Comparison of ENCODE assay signal across 13 cellular contexts in the genomic region with DNA sequence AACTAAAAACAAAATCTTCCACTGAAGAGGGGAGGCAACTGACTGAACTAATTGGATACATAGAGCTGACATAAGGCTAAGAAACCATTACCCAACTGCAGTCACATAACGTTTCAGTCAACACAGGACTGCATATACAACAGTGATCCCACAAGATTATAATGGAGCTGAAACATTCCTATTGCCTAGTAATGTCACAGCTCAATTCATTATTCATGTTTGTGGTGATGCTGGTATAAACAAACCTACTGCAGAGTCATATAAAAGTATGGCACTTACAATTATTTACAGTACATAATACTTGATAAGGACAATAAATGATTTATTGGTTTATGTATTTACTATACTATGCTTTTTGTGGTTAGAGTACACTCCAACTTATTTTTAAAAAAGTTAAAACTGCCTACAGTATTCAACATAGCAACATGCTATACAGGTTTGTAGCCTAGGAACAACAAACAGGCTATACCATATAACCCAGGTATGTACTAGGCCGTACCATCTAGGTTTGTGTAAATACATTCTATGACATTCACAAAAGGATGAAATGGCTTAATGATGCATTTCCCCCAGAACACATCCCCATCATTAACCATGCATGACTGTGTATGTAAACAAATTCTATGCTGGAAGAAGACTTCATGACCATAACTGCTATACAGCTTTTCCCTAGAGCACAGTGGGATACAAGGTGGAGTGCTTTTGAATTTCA. TPM values are rescaled to one million over a fixed set of nuclear protein-coding genes. Genes with fewer than 3 reads are reported as not detected.
DNase-seq lines count a peak whose midpoint lies in the region; ATAC-seq and TF ChIP-seq lines count a peak whose summit lies in the region.
"Had no signal": no experiment of that assay in that cellular context is flagged by ENCODE, and none has a peak within 500 bp of the region (broad histone marks: within the 10 kb centered on the region; RNA-seq: fewer than 3 reads in every experiment).

No MANE protein-coding gene starts in this region.

- no peak overlapping the region for H3K4me3 ChIP-seq in cardiac muscle cell
- H3K4me3 ChIP-seq in smooth muscle cell, result no peak overlapping the region
- H3K4me3 ChIP-seq: thyroid gland had no signal

- POLR2A ChIA-PET in activated CD8-positive, alpha-beta T cell treated with anti-CD3 and anti-CD28 coated beads for 36 hours (lab: Charles Lee), result interaction anchor here (0.5 to 3.5 kb wide), 3 partner anchors 16 to 905 kb away, joined by 3 to 10 read pairs (median 3); no protein-coding TSS in a partner anchor

- no peaks in the 10 kb centered on the region for H3K36me3 ChIP-seq in cardiac muscle cell
- H3K36me3 ChIP-seq in smooth muscle cell (ENCODE audit: low read depth), result no peaks in the 10 kb centered on the region
- H3K36me3 ChIP-seq: thyroid gland had no signal

- no peak overlapping the region for H2AFZ ChIP-seq in smooth muscle cell (ENCODE audit: low read depth)

- CTCF ChIA-PET in activated CD8-positive, alpha-beta T cell treated with anti-CD3 and anti-CD28 coated beads for 36 hours (lab: Charles Lee), result interaction anchor here (1.0 to 1.3 kb wide), 5 partner anchors 19 to 268 kb away, joined by 3 to 6 read pairs (median 4); partner anchors contain the start of gene BBS10

- H3K4me1 ChIP-seq in cardiac muscle cell (ENCODE audit: low read depth), result peaks cover 29% of the 10 kb centered on the region
- peaks cover 29% of the 10 kb centered on the region for H3K4me1 ChIP-seq in smooth muscle cell (ENCODE audit: low read depth)
- H3K4me1 ChIP-seq: BE2C had no signal

- WGBS in smooth muscle cell (ENCODE audit: low lambda C conversion rate), result 48% methylated on average over 2 of the region's 2 CpGs

- H3K9me3 ChIP-seq in cardiac muscle cell (ENCODE audit: low read depth) (no peaks in the 10 kb centered on the region), smooth muscle cell (replicated peaks; ENCODE audit: low read depth) (no peaks in the 10 kb centered on the region)
- H3K9me3 ChIP-seq: BE2C, thyroid gland had no signal

- no peak for DNase-seq in cardiac muscle cell (ENCODE audit: low read depth in 1 of 2, low spot score in 1 of 2)
- DNase-seq in Right ventricle myocardium superior, result no peak
- DNase-seq in NCI-H187 treated with DMSO at 0.1 percent for 48 hours (lab: John Stamatoyannopoulos, UW), result peak; percentile 83
- no peak for DNase-seq in activated CD8-positive, alpha-beta T cell treated with anti-CD3 and anti-CD28 coated beads for 36 hours
- DNase-seq in smooth muscle cell (lab: John Stamatoyannopoulos, UW; ENCODE audit: unreplicated experiment), result no peak
- no peak for DNase-seq in NCI-H226
- no peak for DNase-seq in germinal center (ENCODE audit: low spot score)
- DNase-seq: thyroid gland had no signal

- H3K4me2 ChIP-seq in smooth muscle cell, result peak overlapping the region; percentile 99

- peaks cover 63% of the 10 kb centered on the region for H3K4me1 Mint-ChIP-seq in activated CD8-positive, alpha-beta T cell treated with anti-CD3 and anti-CD28 coated beads for 36 hours (ENCODE audit: low read depth)

- no peak overlapping the region for H3K9ac ChIP-seq in smooth muscle cell (ENCODE audit: low read depth)

- H3K9me3 Mint-ChIP-seq in activated CD8-positive, alpha-beta T cell treated with anti-CD3 and anti-CD28 coated beads for 36 hours, result peaks cover 5% of the 10 kb centered on the region

- H3F3A ChIP-seq in smooth muscle cell (ENCODE audit: low read depth), result peaks cover 4% of the 10 kb centered on the region

- H3K27ac ChIP-seq in cardiac muscle cell (peak overlapping the region; percentile 44), smooth muscle cell (ENCODE audit: low read depth) (peak overlapping the region; percentile 99)
- H3K27ac ChIP-seq: epithelial cell of prostate, thyroid gland had no signal

- no peak overlapping the region for H3K27ac Mint-ChIP-seq in activated CD8-positive, alpha-beta T cell treated with anti-CD3 and anti-CD28 coated beads for 36 hours
- H3K27ac Mint-ChIP-seq: T-helper 2 cell treated with Interferon-gamma antibody and Interleukin-4, amounts not matched to agents 5 μg/mL and 100 μg/mL, for 36 hours had no signal

- intact Hi-C loops in Right ventricle myocardium superior (cut with DNase I), result no loop called here
- intact Hi-C loops in activated CD8-positive, alpha-beta T cell treated with anti-CD3 and anti-CD28 coated beads for 36 hours (cut with micrococcal nuclease), result loop anchor here (10.0 kb wide), 1 partner anchor 375 kb away; no protein-coding TSS in a partner anchor

- no peak for ATAC-seq in Right ventricle myocardium superior (ENCODE audit: poor library complexity)
- no peak for ATAC-seq in activated CD8-positive, alpha-beta T cell treated with anti-CD3 and anti-CD28 coated beads for 36 hours
- no peak for ATAC-seq in HG02938 (IDR thresholded peaks at IDR 0.05; ENCODE audit: unreplicated experiment)
- ATAC-seq: HCT116 had no signal

- no peaks in the 10 kb centered on the region for H3K27me3 Mint-ChIP-seq in activated CD8-positive, alpha-beta T cell treated with anti-CD3 and anti-CD28 coated beads for 36 hours

- TF ChIP-seq CTCF in cardiac muscle cell (IDR thresholded peaks at IDR 0.05; ENCODE audit: low read depth, low read length) (no peak), smooth muscle cell (IDR thresholded peaks at IDR 0.05; ENCODE audit: borderline replicate concordance, insufficient read depth, poor library complexity, severe bottlenecking) (no peak)
- TF ChIP-seq CTCF in activated CD8-positive, alpha-beta T cell treated with anti-CD3 and anti-CD28 coated beads for 36 hours (IDR thresholded peaks at IDR 0.05), result no peak

- peaks cover 70% of the 10 kb centered on the region for H3K36me3 Mint-ChIP-seq in activated CD8-positive, alpha-beta T cell treated with anti-CD3 and anti-CD28 coated beads for 36 hours (ENCODE audit: low read depth)

- H3K79me2 ChIP-seq in smooth muscle cell (ENCODE audit: low read depth), result peaks cover 92% of the 10 kb centered on the region

- peaks cover 85% of the 10 kb centered on the region for H4K20me1 ChIP-seq in smooth muscle cell (ENCODE audit: low read depth)

- peak overlapping the region; percentile 21 for H3K4me3 Mint-ChIP-seq in activated CD8-positive, alpha-beta T cell treated with anti-CD3 and anti-CD28 coated beads for 36 hours
- H3K4me3 Mint-ChIP-seq: T-helper 2 cell treated with Interferon-gamma antibody and Interleukin-4, amounts not matched to agents 5 μg/mL and 100 μg/mL, for 36 hours had no signal

- no peaks in the 10 kb centered on the region for H3K27me3 ChIP-seq in cardiac muscle cell
- no peaks in the 10 kb centered on the region for H3K27me3 ChIP-seq in smooth muscle cell (ENCODE audit: low read depth)
- H3K27me3 ChIP-seq: BE2C, thyroid gland had no signal

RNA-seq across cellular contexts. Expression of gene NAP1L1, which starts 4.3 kb away (rescaled TPM):
- total RNA-seq in cardiac muscle cell, result 359 and 671 TPM in 2 replicates
- polyA plus RNA-seq in cardiac muscle cell, result 214 and 271 TPM in 2 replicates
- total RNA-seq in Right ventricle myocardium superior, result 263 TPM
- 1,000 to 10,000 TPM; 1,090 to 1,104 TPM for total RNA-seq in activated CD8-positive, alpha-beta T cell treated with anti-CD3 and anti-CD28 coated beads for 36 hours
- 221 and 282 TPM in 2 replicates for total RNA-seq in smooth muscle cell
- polyA plus RNA-seq in smooth muscle cell, result 110 and 127 TPM in 2 replicates

RNA-seq across cellular contexts. Expression of gene PHLDA1, which starts 48.6 kb away (rescaled TPM):
- 8.1 and 9.3 TPM in 2 replicates for total RNA-seq in cardiac muscle cell
- polyA plus RNA-seq in cardiac muscle cell, result 5.8 TPM in 2 replicates
- 6.6 TPM for total RNA-seq in Right ventricle myocardium superior
- total RNA-seq in activated CD8-positive, alpha-beta T cell treated with anti-CD3 and anti-CD28 coated beads for 36 hours, result 10 to 100 TPM; 33.9 to 35.0 TPM
- total RNA-seq in smooth muscle cell, result 88.6 and 91.3 TPM in 2 replicates
- 69.7 and 70.2 TPM in 2 replicates for polyA plus RNA-seq in smooth muscle cell
